29 cellular contexts compared by ENCODE assay signal in genomic region chr2:1493361-1494126, GRCh38.
DNase-seq lines count a peak whose midpoint lies in the region; ATAC-seq, FAIRE-seq and TF ChIP-seq lines count a peak whose summit lies in the region.
"Had no signal": no experiment of that assay in that cellular context is flagged by ENCODE, and none has a peak within 500 bp of the region (broad histone marks: within the 10 kb centered on the region; RNA-seq: fewer than 3 reads in every experiment).

No MANE protein-coding gene starts in this region.

- in situ Hi-C loops in ACHN (cut with HindIII; ENCODE audit: low pct_ligation_motif_present, low pct_unique_long_range_greater_than_20kb, low sequenced_read_pairs), result no loop called here

- H3K4me3 Mint-ChIP-seq in activated T-helper 1 cell treated with anti-CD3 and anti-CD28 coated beads, Interleukin-12 subunit alpha, Interleukin-12 subunit beta, Interleukin-2, Interleukin-4 antibody, amounts not matched to agents 30 ng/mL and 10 ng/mL and 1 ng/mL, durations not matched to agents 14 hours and 24 hours and 36 hours, result no peak overlapping the region
- H3K4me3 Mint-ChIP-seq: activated naive CD4-positive, alpha-beta T cell treated with anti-CD3 and anti-CD28 coated beads, Interleukin-2, amount 50 U/mL, for 24 hours; CD4-positive, alpha-beta T cell; IgD-negative memory B cell; natural killer cell had no signal

- H3K4me1 ChIP-seq in RWPE2 (ENCODE audit: insufficient read depth, poor library complexity, severe bottlenecking), result no peaks in the 10 kb centered on the region
- no peaks in the 10 kb centered on the region for H3K4me1 ChIP-seq in sigmoid colon
- H3K4me1 ChIP-seq in kidney (ENCODE audit: control insufficient read depth in 1 of 2, insufficient read depth in 1 of 2, low read depth in 1 of 2, low read length in 2 of 2), result no peaks in the 10 kb centered on the region
- H3K4me1 ChIP-seq: gastrocnemius medialis, uterus had no signal

- H3K27ac ChIP-seq in RWPE2 (ENCODE audit: poor library complexity, severe bottlenecking), result no peak overlapping the region
- H3K27ac ChIP-seq in sigmoid colon, result peak overlapping the region in 1 of 4 donors; percentile 27
- H3K27ac ChIP-seq in kidney (ENCODE audit: low read depth in 2 of 2, low read length in 2 of 2), result no peak overlapping the region
- H3K27ac ChIP-seq: brain microvascular endothelial cell, GM23248, thoracic aorta, uterus had no signal

- no peaks in the 10 kb centered on the region for H3K9me3 Mint-ChIP-seq in activated T-helper 1 cell treated with anti-CD3 and anti-CD28 coated beads, Interleukin-12 subunit alpha, Interleukin-12 subunit beta, Interleukin-2, Interleukin-4 antibody, amounts not matched to agents 30 ng/mL and 10 ng/mL and 1 ng/mL, durations not matched to agents 14 hours and 24 hours and 36 hours
- H3K9me3 Mint-ChIP-seq: activated naive CD4-positive, alpha-beta T cell treated with anti-CD3 and anti-CD28 coated beads, Interleukin-2, amount 50 U/mL, for 24 hours; activated T-helper 2 cell treated with anti-CD3 and anti-CD28 coated beads, Interferon-gamma antibody, Interleukin-2, Interleukin-4, amounts not matched to agents 10 μg/mL and 5 μg/mL and 100 μg/mL, durations not matched to agents 14 hours and 24 hours and 36 hours; CD4-positive, alpha-beta T cell; IgD-negative memory B cell; natural killer cell had no signal

- H3K9ac ChIP-seq in kidney (ENCODE audit: low read length in 2 of 2), result no peak overlapping the region
- H3K9ac ChIP-seq: GM23248 had no signal

- H3K36me3 Mint-ChIP-seq in activated T-helper 1 cell treated with anti-CD3 and anti-CD28 coated beads, Interleukin-12 subunit alpha, Interleukin-12 subunit beta, Interleukin-2, Interleukin-4 antibody, amounts not matched to agents 30 ng/mL and 10 ng/mL and 1 ng/mL, durations not matched to agents 14 hours and 24 hours and 36 hours (ENCODE audit: low read depth), result no peaks in the 10 kb centered on the region
- H3K36me3 Mint-ChIP-seq: activated naive CD4-positive, alpha-beta T cell treated with anti-CD3 and anti-CD28 coated beads, Interleukin-2, amount 50 U/mL, for 24 hours; IgD-negative memory B cell; natural killer cell had no signal

- ATAC-seq in RWPE2 (ENCODE audit: low read depth) (no peak), left lobe of liver (no peak), HG03159 (IDR thresholded peaks at IDR 0.05; ENCODE audit: unreplicated experiment) (no peak)
- ATAC-seq: gastrocnemius medialis, natural killer cell had no signal

- H3K4me3 ChIP-seq in RWPE2 (ENCODE audit: severe bottlenecking) (no peak overlapping the region), sigmoid colon (no peak overlapping the region), kidney (ENCODE audit: low read length in 2 of 2) (no peak overlapping the region)
- H3K4me3 ChIP-seq: gastrocnemius medialis, GM23248, smooth muscle cell, thoracic aorta, uterus had no signal

- DNase-seq in HT-29 (ENCODE audit: low spot score) (peak; percentile 98), RWPE2 (ENCODE audit: low spot score) (peak; percentile 25), left lobe of liver (ENCODE audit: low spot score) (peak; percentile 16), sigmoid colon (peak; percentile 52), kidney (no peak), ACHN (no peak)
- no peak for DNase-seq in activated T-helper 1 cell treated with anti-CD3 and anti-CD28 coated beads, Interleukin-12 subunit alpha, Interleukin-12 subunit beta, Interleukin-2, Interleukin-4 antibody, amounts not matched to agents 30 ng/mL and 10 ng/mL and 1 ng/mL, durations not matched to agents 14 hours and 24 hours and 36 hours (ENCODE audit: low spot score)
- DNase-seq: activated CD8-positive, alpha-beta memory T cell treated with anti-CD3 and anti-CD28 coated beads, Interleukin-2, amount 50 U/mL, for 4 hours; amygdala; brain microvascular endothelial cell; DND-41; gastrocnemius medialis; GF-D8; hippocampal formation; natural killer cell; NCI-H1048; NCI-H1694; NCI-H82; stimulated activated CD4-positive, alpha-beta T cell treated with anti-CD3 and anti-CD28 coated beads, Interleukin-1b, Interleukin-23, amount 100 ng/mL, for 48 hours; stimulated activated naive CD4-positive, alpha-beta T cell treated with Interleukin-2 at 50 U/mL for 16 hours; uterus had no signal

- FAIRE-seq in kidney (lab: Jason Lieb, UNC), result no peak

- H3K27me3 ChIP-seq in RWPE2 (ENCODE audit: insufficient read depth, poor library complexity, severe bottlenecking) (no peaks in the 10 kb centered on the region), sigmoid colon (no peaks in the 10 kb centered on the region)
- H3K27me3 ChIP-seq: brain microvascular endothelial cell, gastrocnemius medialis, uterus had no signal

- no peaks in the 10 kb centered on the region for H3K4me1 Mint-ChIP-seq in activated T-helper 1 cell treated with anti-CD3 and anti-CD28 coated beads, Interleukin-12 subunit alpha, Interleukin-12 subunit beta, Interleukin-2, Interleukin-4 antibody, amounts not matched to agents 30 ng/mL and 10 ng/mL and 1 ng/mL, durations not matched to agents 14 hours and 24 hours and 36 hours (ENCODE audit: low read depth)
- H3K4me1 Mint-ChIP-seq: IgD-negative memory B cell, natural killer cell had no signal

- TF ChIP-seq POLR2A in sigmoid colon (IDR thresholded peaks at IDR 0.05), result no peak

- TF ChIP-seq EP300 in sigmoid colon (IDR thresholded peaks at IDR 0.05), result no peak

- H3K36me3 ChIP-seq in RWPE2 (ENCODE audit: low read depth), result no peaks in the 10 kb centered on the region
- H3K36me3 ChIP-seq in sigmoid colon, result no peaks in the 10 kb centered on the region
- H3K36me3 ChIP-seq in kidney (ENCODE audit: control insufficient read depth in 1 of 2, insufficient read depth in 2 of 2, low read length in 2 of 2), result no peaks in the 10 kb centered on the region
- H3K36me3 ChIP-seq: brain microvascular endothelial cell, gastrocnemius medialis, thoracic aorta, uterus had no signal

- TF ChIP-seq CTCF in RWPE2 (IDR thresholded peaks at IDR 0.05; ENCODE audit: poor library complexity, severe bottlenecking) (no peak), sigmoid colon (IDR thresholded peaks at IDR 0.05) (no peak), kidney (IDR thresholded peaks at IDR 0.05; ENCODE audit: borderline replicate concordance, extremely low read depth, insufficient read depth) (no peak)

- H3K27ac Mint-ChIP-seq in activated T-helper 1 cell treated with anti-CD3 and anti-CD28 coated beads, Interleukin-12 subunit alpha, Interleukin-12 subunit beta, Interleukin-2, Interleukin-4 antibody, amounts not matched to agents 30 ng/mL and 10 ng/mL and 1 ng/mL, durations not matched to agents 14 hours and 24 hours and 36 hours, result no peak overlapping the region
- H3K27ac Mint-ChIP-seq: activated naive CD4-positive, alpha-beta T cell treated with anti-CD3 and anti-CD28 coated beads, Interleukin-2, amount 50 U/mL, for 24 hours; activated T-helper 2 cell treated with anti-CD3 and anti-CD28 coated beads, Interferon-gamma antibody, Interleukin-2, Interleukin-4, amounts not matched to agents 10 μg/mL and 5 μg/mL and 100 μg/mL, durations not matched to agents 14 hours and 24 hours and 36 hours; CD4-positive, alpha-beta T cell; IgD-negative memory B cell; natural killer cell had no signal

- H3K9me3 ChIP-seq in RWPE2 (ENCODE audit: severe bottlenecking), result no peaks in the 10 kb centered on the region
- H3K9me3 ChIP-seq in sigmoid colon, result no peaks in the 10 kb centered on the region
- no peaks in the 10 kb centered on the region for H3K9me3 ChIP-seq in kidney (ENCODE audit: control insufficient read depth in 1 of 2, low read length in 2 of 2)
- H3K9me3 ChIP-seq: gastrocnemius medialis, thoracic aorta, uterus had no signal

- intact Hi-C loops in sigmoid colon (cut with DNase I), result no loop called here
- intact Hi-C loops in activated T-helper 1 cell treated with anti-CD3 and anti-CD28 coated beads, Interleukin-12 subunit alpha, Interleukin-12 subunit beta, Interleukin-2, Interleukin-4 antibody, amounts not matched to agents 30 ng/mL and 10 ng/mL and 1 ng/mL, durations not matched to agents 14 hours and 24 hours and 36 hours (cut with micrococcal nuclease), result no loop called here
- intact Hi-C loops in kidney (cut with DNase I), result no loop called here

- peaks cover 2% of the 10 kb centered on the region for H3K27me3 Mint-ChIP-seq in activated T-helper 1 cell treated with anti-CD3 and anti-CD28 coated beads, Interleukin-12 subunit alpha, Interleukin-12 subunit beta, Interleukin-2, Interleukin-4 antibody, amounts not matched to agents 30 ng/mL and 10 ng/mL and 1 ng/mL, durations not matched to agents 14 hours and 24 hours and 36 hours (ENCODE audit: insufficient read depth)
- H3K27me3 Mint-ChIP-seq: activated naive CD4-positive, alpha-beta T cell treated with anti-CD3 and anti-CD28 coated beads, Interleukin-2, amount 50 U/mL, for 24 hours; CD4-positive, alpha-beta T cell; IgD-negative memory B cell had no signal

- 45 to 73% methylated on average over 26 of the region's 26 CpGs for WGBS in sigmoid colon, 2 donors

Comparison
In these comparisons a context has a peak if more than half of its experiments do, and no peak if none do; other contexts are left out.
1. DNase-seq: peak in HT-29 (single experiment), RWPE2 (single experiment), left lobe of liver (single experiment) and sigmoid colon (single experiment); none in activated T-helper 1 cell treated with anti-CD3 and anti-CD28 coated beads, Interleukin-12 subunit alpha, Interleukin-12 subunit beta, Interleukin-2, Interleukin-4 antibody, amounts not matched to agents 30 ng/mL and 10 ng/mL and 1 ng/mL, durations not matched to agents 14 hours and 24 hours and 36 hours (single experiment), kidney (single experiment) and ACHN (single experiment).